Comparison of ENCODE assay signal across 8 cellular contexts in the genomic region with DNA sequence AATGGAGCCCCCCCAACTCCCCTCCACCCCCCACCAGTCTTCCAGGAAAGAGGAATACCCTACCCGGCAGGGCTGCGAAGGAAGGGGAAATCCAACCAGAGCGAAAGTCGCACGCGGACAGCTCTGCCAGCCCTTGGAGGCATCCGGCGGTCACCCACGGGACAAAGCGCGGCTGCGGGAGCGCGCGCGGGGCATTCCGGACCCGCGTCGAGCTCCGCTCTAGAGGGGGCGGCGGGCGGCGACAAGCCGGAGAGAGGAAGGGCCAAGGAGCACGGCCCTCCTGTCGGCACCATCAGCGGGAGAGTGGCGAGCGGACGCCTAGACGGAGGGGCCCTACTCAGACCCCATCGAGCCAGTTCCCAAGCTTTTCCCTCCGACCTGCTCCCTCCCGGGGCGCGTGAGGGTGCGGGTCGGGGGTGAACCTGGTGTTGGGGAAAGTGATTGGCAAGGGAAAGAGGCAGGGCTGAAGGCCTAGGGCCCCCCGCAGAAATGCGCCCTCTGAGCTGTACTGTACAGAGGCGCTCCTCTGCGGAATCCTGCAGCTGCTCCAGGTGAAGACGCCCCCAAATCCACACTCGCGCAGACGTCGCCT. TPM values are rescaled to one million over a fixed set of nuclear protein-coding genes. Genes with fewer than 3 reads are reported as not detected.
A peak's percentile ranks its signal among the peaks of the same experiment; 100 is the strongest.
DNase-seq lines count a peak whose midpoint lies in the region; ATAC-seq and TF ChIP-seq lines count a peak whose summit lies in the region.

No MANE protein-coding gene starts in this region.

- CTCF ChIA-PET in CD8-positive, alpha-beta T cell (lab: Charles Lee): interaction anchor here (0.6 to 2.3 kb wide), 10 partner anchors 9 to 158 kb away, joined by 3 to 10 read pairs (median 6); no protein-coding TSS in a partner anchor

- peaks cover 9% of the 10 kb centered on the region for H3K4me1 ChIP-seq in CD8-positive, alpha-beta T cell (ENCODE audit: insufficient read depth, low read length)
- H3K4me1 ChIP-seq in OCI-LY3 (ENCODE audit: low read length) (peaks cover 15% of the 10 kb centered on the region), duodenal mucosa (ENCODE audit: control insufficient read depth in 1 of 2, insufficient read depth in 2 of 2, low read length in 2 of 2) (peaks cover 18 to 32% of the 10 kb centered on the region in 2 donors), muscle layer of duodenum (ENCODE audit: control insufficient read depth in 1 of 2, insufficient read depth in 2 of 2, low read length in 2 of 2) (peaks cover 0 to 30% of the 10 kb centered on the region in 2 donors)

- H3K9me3 ChIP-seq in CD8-positive, alpha-beta T cell (ENCODE audit: low read length): no peaks in the 10 kb centered on the region
- no peaks in the 10 kb centered on the region for H3K9me3 ChIP-seq in OCI-LY3 (ENCODE audit: insufficient read depth, low read length)
- no peaks in the 10 kb centered on the region for H3K9me3 ChIP-seq in duodenal mucosa (ENCODE audit: control insufficient read depth in 1 of 2, low read length in 2 of 2)
- H3K9me3 ChIP-seq in muscle layer of duodenum (ENCODE audit: control insufficient read depth in 1 of 2, low read length in 2 of 2): no peaks in the 10 kb centered on the region

- peak overlapping the region; percentile 80 for H3K4me2 ChIP-seq in OCI-LY3 (ENCODE audit: low read length)

- H3K9ac ChIP-seq in OCI-LY3 (ENCODE audit: low read length): peak overlapping the region; percentile 62
- H3K9ac ChIP-seq in duodenal mucosa (ENCODE audit: low read depth in 1 of 2, low read length in 2 of 2): peak overlapping the region in 1 of 2 donors; percentile 40

- H3K27me3 Mint-ChIP-seq in CD8-positive, alpha-beta T cell (ENCODE audit: low read depth): peaks cover 22% of the 10 kb centered on the region

- H3K27ac Mint-ChIP-seq in CD8-positive, alpha-beta T cell: no peak overlapping the region

- H3K79me2 ChIP-seq in OCI-LY3 (ENCODE audit: low read length): no peaks in the 10 kb centered on the region

- POLR2A ChIA-PET in CD8-positive, alpha-beta T cell (lab: Charles Lee): interaction anchor here (0.7 to 1.9 kb wide), 12 partner anchors 9 to 176 kb away, joined by 3 to 8 read pairs (median 3); a partner anchor contains a TSS

- no peaks in the 10 kb centered on the region for H3K36me3 Mint-ChIP-seq in CD8-positive, alpha-beta T cell

- peak in 2 of 7 experiments; percentile 4 to 29 for DNase-seq in CD8-positive, alpha-beta T cell
- DNase-seq in NCI-H1417 (lab: John Stamatoyannopoulos, UW) (no peak), retina (no peak), Ammon's horn (ENCODE audit: low spot score) (no peak)

- intact Hi-C loops in CD8-positive, alpha-beta T cell (cut with DNase I, micrococcal nuclease): loop anchor here in 1 of 2 experiments (5.0 kb wide), 2 partner anchors 40 to 50 kb away; no protein-coding TSS in a partner anchor

- H3K9me3 Mint-ChIP-seq in CD8-positive, alpha-beta T cell: no peaks in the 10 kb centered on the region

- H3K4me3 ChIP-seq in CD8-positive, alpha-beta T cell (ENCODE audit: low read depth, low read length): peak overlapping the region; percentile 58
- H3K4me3 ChIP-seq in OCI-LY3 (ENCODE audit: low read length): peak overlapping the region; percentile 78
- peak overlapping the region; percentile 69 to 81 for H3K4me3 ChIP-seq in duodenal mucosa (ENCODE audit: low read depth in 1 of 2, low read length in 2 of 2)
- peak overlapping the region; percentile 52 to 74 for H3K4me3 ChIP-seq in muscle layer of duodenum (ENCODE audit: low read depth in 1 of 2, low read length in 2 of 2)

- H3K36me3 ChIP-seq in CD8-positive, alpha-beta T cell (ENCODE audit: insufficient read depth, low read length): no peaks in the 10 kb centered on the region
- H3K36me3 ChIP-seq in OCI-LY3 (replicated peaks; ENCODE audit: low read depth, low read length) (no peaks in the 10 kb centered on the region), duodenal mucosa (ENCODE audit: control insufficient read depth in 1 of 2, insufficient read depth in 2 of 2, low read length in 2 of 2) (no peaks in the 10 kb centered on the region), muscle layer of duodenum (ENCODE audit: control insufficient read depth in 1 of 2, insufficient read depth in 2 of 2, low read length in 2 of 2) (no peaks in the 10 kb centered on the region)

- no peaks in the 10 kb centered on the region for H4K20me1 ChIP-seq in OCI-LY3 (ENCODE audit: insufficient read depth, low read length)

- peak overlapping the region; percentile 84 for H3K4me3 Mint-ChIP-seq in CD8-positive, alpha-beta T cell

- no peaks in the 10 kb centered on the region for H3K27me3 ChIP-seq in CD8-positive, alpha-beta T cell (ENCODE audit: insufficient read depth, low read length)
- H3K27me3 ChIP-seq in OCI-LY3 (ENCODE audit: low read depth, low read length) (peaks cover 30% of the 10 kb centered on the region), duodenal mucosa (ENCODE audit: control insufficient read depth in 1 of 2, insufficient read depth in 2 of 2, low read length in 2 of 2) (peaks cover 8 to 9% of the 10 kb centered on the region in 2 donors), muscle layer of duodenum (ENCODE audit: low read depth, low read length) (peaks cover 5% of the 10 kb centered on the region)

- no peak overlapping the region for H3K27ac ChIP-seq in CD8-positive, alpha-beta T cell (ENCODE audit: low read depth, low read length)
- no peak overlapping the region for H3K27ac ChIP-seq in OCI-LY3 (ENCODE audit: low read length)
- H3K27ac ChIP-seq in duodenal mucosa (ENCODE audit: low read depth, low read length): no peak overlapping the region
- no peak overlapping the region for H3K27ac ChIP-seq in muscle layer of duodenum (ENCODE audit: low read length)

- H2AFZ ChIP-seq in OCI-LY3 (ENCODE audit: low read depth, low read length): peak overlapping the region; percentile 53

- TF ChIP-seq CTCF in CD8-positive, alpha-beta T cell (IDR thresholded peaks at IDR 0.05): no peak
- no peak for TF ChIP-seq CTCF in OCI-LY3 (IDR thresholded peaks at IDR 0.05; ENCODE audit: low read depth, low read length)

- peak; percentile 28 for ATAC-seq in CD8-positive, alpha-beta T cell
- peak; percentile 14 for ATAC-seq in GM21515 (IDR thresholded peaks at IDR 0.05; ENCODE audit: unreplicated experiment)

- peaks cover 46% of the 10 kb centered on the region for H3K4me1 Mint-ChIP-seq in CD8-positive, alpha-beta T cell (ENCODE audit: low read depth)

RNA-seq across cellular contexts. Expression of a gene that starts 0.4 kb away (rescaled TPM):
- 100 to 1,000 TPM; 209 to 213 TPM for total RNA-seq in CD8-positive, alpha-beta T cell

RNA-seq across cellular contexts. Expression of a gene that starts 36.6 kb away (rescaled TPM):
- total RNA-seq in CD8-positive, alpha-beta T cell: 10 to 100 TPM; 24.6 to 25.2 TPM
